In genomic region chr5:125336401-125336800, GRCh38 we compare ENCODE assay signal across 14 cellular contexts.
"Had no signal": no experiment of that assay in that cellular context is flagged by ENCODE, and none has a peak within 500 bp of the region (broad histone marks: within the 10 kb centered on the region; RNA-seq: fewer than 3 reads in every experiment).

No MANE protein-coding gene starts in this region.

- H3K4me3 ChIP-seq: body of pancreas, coronary artery, sigmoid colon, tibial artery had no signal

- H3K36me3 Mint-ChIP-seq: activated naive CD4-positive, alpha-beta T cell treated with anti-CD3 and anti-CD28 coated beads, Interleukin-2, amount 10 ng/mL, durations not matched to agents 7 days and 5 days had no signal

- H3K4me1 Mint-ChIP-seq: activated naive CD4-positive, alpha-beta T cell treated with anti-CD3 and anti-CD28 coated beads, Interleukin-2, amount 10 ng/mL, durations not matched to agents 7 days and 5 days had no signal

- ATAC-seq: body of pancreas, esophagus mucosa had no signal

- H3K36me3 ChIP-seq: sigmoid colon, tibial artery had no signal

- H3K9me3 ChIP-seq: body of pancreas, sigmoid colon, tibial artery had no signal

- H3K27me3 Mint-ChIP-seq: activated naive CD4-positive, alpha-beta T cell treated with anti-CD3 and anti-CD28 coated beads, Interleukin-2, amount 10 ng/mL, durations not matched to agents 7 days and 5 days had no signal

- H3K4me3 Mint-ChIP-seq: activated naive CD4-positive, alpha-beta T cell treated with anti-CD3 and anti-CD28 coated beads, Interleukin-2, amount 10 ng/mL, durations not matched to agents 7 days and 5 days; nephron had no signal

- H3K27ac Mint-ChIP-seq: activated naive CD4-positive, alpha-beta T cell treated with anti-CD3 and anti-CD28 coated beads, Interleukin-2, amount 10 ng/mL, durations not matched to agents 7 days and 5 days; activated T-helper 2 cell treated with anti-CD3 and anti-CD28 coated beads, Interferon-gamma antibody, Interleukin-2, Interleukin-4, amounts not matched to agents 10 μg/mL and 5 μg/mL and 100 μg/mL, durations not matched to agents 14 hours and 24 hours and 36 hours; nephron had no signal

- H3K9me3 Mint-ChIP-seq: activated T-helper 2 cell treated with anti-CD3 and anti-CD28 coated beads, Interferon-gamma antibody, Interleukin-2, Interleukin-4, amounts not matched to agents 10 μg/mL and 5 μg/mL and 100 μg/mL, durations not matched to agents 14 hours and 24 hours and 36 hours; nephron had no signal

- DNase-seq: activated CD4-positive, alpha-beta T cell treated with anti-CD3 and anti-CD28 coated beads, Interleukin-2, amount 50 U/mL, for 48 hours; activated naive CD4-positive, alpha-beta T cell treated with anti-CD3 and anti-CD28 coated beads, Interleukin-2, amount 10 ng/mL, durations not matched to agents 7 days and 5 days; activated T-cell treated with anti-CD3 and anti-CD28 coated beads, Interleukin-2, amount 50 U/mL, for 1 hour; amniotic stem cell; body of pancreas; central memory CD4-positive, alpha-beta T cell; foreskin melanocyte; sigmoid colon; stimulated activated CD4-positive, alpha-beta T cell treated with anti-CD3 and anti-CD28 coated beads, Interleukin-1b, Interleukin-23, amount 100 ng/mL, for 48 hours; tibial artery had no signal

- H3K27me3 ChIP-seq: body of pancreas, sigmoid colon, tibial artery had no signal

- H3K4me1 ChIP-seq: body of pancreas had no signal

- H3K27ac ChIP-seq: body of pancreas, coronary artery, sigmoid colon, tibial artery had no signal
